ENCODE assay signal across 32 cellular contexts in genomic region chr20:54075322-54075721, GRCh38. TPM values are rescaled to one million over a fixed set of nuclear protein-coding genes. Genes with fewer than 3 reads are reported as not detected.
"Had no signal": no experiment of that assay in that cellular context is flagged by ENCODE, and none has a peak within 500 bp of the region (broad histone marks: within the 10 kb centered on the region; RNA-seq: fewer than 3 reads in every experiment).

No MANE protein-coding gene starts in this region.

- H3K27me3 Mint-ChIP-seq: dendritic cell treated with granulocyte-macrophage colony-stimulating factor and Interleukin-4, amounts not matched to agents 40 ng/mL and 50 ng/mL, for 4 days; memory B cell had no signal

- H3K27ac Mint-ChIP-seq: dendritic cell treated with granulocyte-macrophage colony-stimulating factor and Interleukin-4, amounts not matched to agents 40 ng/mL and 50 ng/mL, for 4 days; endodermal cell; memory B cell; nephron progenitor cell; stimulated activated effector memory CD8-positive, alpha-beta T cell treated with anti-CD3 and anti-CD28 coated beads, Interleukin-12 subunit alpha, Interleukin-12 subunit beta, amount 100 ng/mL, for 72 hours had no signal

- H3K36me3 ChIP-seq: gastrocnemius medialis, sigmoid colon, stomach, thyroid gland, upper lobe of left lung had no signal

- H3K27ac ChIP-seq: epithelial cell of prostate, gastrocnemius medialis, psoas muscle, sigmoid colon, thyroid gland, upper lobe of left lung had no signal

- H3K4me1 ChIP-seq: gastrocnemius medialis, psoas muscle, sigmoid colon, thyroid gland had no signal

- H3K9me3 ChIP-seq: gastrocnemius medialis, mucosa of descending colon, psoas muscle, sigmoid colon, stomach, thyroid gland, upper lobe of left lung had no signal

- H3K27me3 ChIP-seq: gastrocnemius medialis, sigmoid colon, stomach, thyroid gland, upper lobe of left lung had no signal

- ATAC-seq: esophagus mucosa; gastrocnemius medialis; left lobe of liver; naive thymus-derived CD4-positive, alpha-beta T cell; psoas muscle; right cardiac atrium; stimulated activated effector memory CD8-positive, alpha-beta T cell treated with anti-CD3 and anti-CD28 coated beads, Interleukin-12 subunit alpha, Interleukin-12 subunit beta, amount 100 ng/mL, for 72 hours had no signal

- H3K4me3 ChIP-seq: gastrocnemius medialis, lung, mucosa of descending colon, psoas muscle, sigmoid colon, stomach, thyroid gland, upper lobe of left lung had no signal

- H3K36me3 Mint-ChIP-seq: memory B cell; stimulated activated effector memory CD8-positive, alpha-beta T cell treated with anti-CD3 and anti-CD28 coated beads, Interleukin-12 subunit alpha, Interleukin-12 subunit beta, amount 100 ng/mL, for 72 hours had no signal

- H3K9me3 Mint-ChIP-seq: dendritic cell treated with granulocyte-macrophage colony-stimulating factor and Interleukin-4, amounts not matched to agents 40 ng/mL and 50 ng/mL, for 4 days; endodermal cell; nephron progenitor cell; stimulated activated effector memory CD8-positive, alpha-beta T cell treated with anti-CD3 and anti-CD28 coated beads, Interleukin-12 subunit alpha, Interleukin-12 subunit beta, amount 100 ng/mL, for 72 hours had no signal

- DNase-seq: effector CD8-positive, alpha-beta T cell; endodermal cell; foreskin fibroblast; gastrocnemius medialis; head of caudate nucleus; kidney; naive thymus-derived CD4-positive, alpha-beta T cell; nephron progenitor cell; nucleus accumbens; posterior cingulate gyrus; psoas muscle; right cardiac atrium; sigmoid colon; stimulated activated CD4-positive, alpha-beta T cell treated with anti-CD3 and anti-CD28 coated beads, Interleukin-2, amount 100 ng/mL, for 24 hours; stimulated activated CD4-positive, alpha-beta T cell treated with anti-CD3 and anti-CD28 coated beads, Interleukin-4, amount 100 ng/mL, for 24 hours; stimulated activated naive CD4-positive, alpha-beta T cell treated with Interleukin-2 at 50 U/mL for 16 hours; stomach; thyroid gland; upper lobe of left lung had no signal

- FAIRE-seq: colon, kidney, urothelium cell line had no signal

- H3K4me3 Mint-ChIP-seq: dendritic cell treated with granulocyte-macrophage colony-stimulating factor and Interleukin-4, amounts not matched to agents 40 ng/mL and 50 ng/mL, for 4 days; endodermal cell; memory B cell; naive thymus-derived CD4-positive, alpha-beta T cell; nephron progenitor cell; stimulated activated effector memory CD8-positive, alpha-beta T cell treated with anti-CD3 and anti-CD28 coated beads, Interleukin-12 subunit alpha, Interleukin-12 subunit beta, amount 100 ng/mL, for 72 hours had no signal

RNA-seq across cellular contexts. Expression of gene BCAS1, which starts 4.9 kb away (rescaled TPM):
- total RNA-seq: endodermal cell, glomerular endothelial cell, osteocyte, subcutaneous adipose tissue had no signal
